Comparison of ENCODE assay signal across 8 cellular contexts in the genomic region with DNA sequence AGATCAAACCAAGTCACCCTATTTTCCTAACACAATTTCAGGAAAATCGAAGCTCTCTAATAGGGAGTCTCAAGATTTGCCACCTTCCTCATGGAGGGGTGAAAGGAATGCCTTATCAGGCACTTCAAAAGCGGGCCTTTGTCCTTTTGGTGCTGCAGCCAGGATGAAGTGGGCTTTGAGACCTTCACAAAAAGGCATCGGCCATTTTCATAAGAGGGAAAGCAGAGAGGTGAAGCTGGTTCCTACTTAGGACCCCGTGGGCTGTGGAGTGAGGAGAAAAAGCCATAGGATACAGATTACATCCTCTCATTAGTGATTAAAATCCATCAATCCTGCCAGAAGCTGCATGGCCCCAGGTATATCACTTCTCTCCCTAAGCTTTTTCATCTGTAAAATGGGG. TPM values are rescaled to one million over a fixed set of nuclear protein-coding genes. Genes with fewer than 3 reads are reported as not detected.
DNase-seq lines count a peak whose midpoint lies in the region; ATAC-seq and TF ChIP-seq lines count a peak whose summit lies in the region.

No MANE protein-coding gene starts in this region.

- no peak for TF ChIP-seq RAD21 in neural cell (conservative IDR thresholded peaks at IDR 0.05)

- H3K9ac ChIP-seq in BLaER1 treated with 17β-estradiol and CSF1 and Interleukin-3, amounts not matched to agents 10 nM and 100 nM = peak overlapping the region; percentile 80 to 91 (median 87)
- H3K9ac ChIP-seq in neural cell (ENCODE audit: low read length) = peak overlapping the region; percentile 84

- no peaks in the 10 kb centered on the region for H3K27me3 ChIP-seq in BLaER1 treated with 17β-estradiol and CSF1 and Interleukin-3, amounts not matched to agents 10 nM and 100 nM
- H3K27me3 ChIP-seq in ectodermal cell (ENCODE audit: control insufficient read depth, insufficient read depth, low read length, poor library complexity, severe bottlenecking) = no peaks in the 10 kb centered on the region
- no peaks in the 10 kb centered on the region for H3K27me3 ChIP-seq in neural cell (ENCODE audit: insufficient read depth, low read depth, low read length)

- no peak for TF ChIP-seq EP300 in neural cell (conservative IDR thresholded peaks at IDR 0.05; ENCODE audit: poor library complexity, severe bottlenecking)

- 71 to 73% methylated on average over 4 of the region's 4 CpGs for WGBS in ectodermal cell, 2 experiments

- TF ChIP-seq CTCF in LNCaP clone FGC (IDR thresholded peaks at IDR 0.05; ENCODE audit: control insufficient read depth, extremely low read depth, insufficient read depth) (no peak), neural cell (IDR thresholded peaks at IDR 0.05; ENCODE audit: poor library complexity, severe bottlenecking) (no peak)

- ATAC-seq in GM21528 (IDR thresholded peaks at IDR 0.05; ENCODE audit: low FRiP score, unreplicated experiment) = no peak

- no peaks in the 10 kb centered on the region for H3K9me2 ChIP-seq in neural cell (ENCODE audit: insufficient read depth, low read length)

- peaks cover 13 to 43% (median 23%) of the 10 kb centered on the region in 11 experiments for H3K36me3 ChIP-seq in BLaER1 treated with 17β-estradiol and CSF1 and Interleukin-3, amounts not matched to agents 10 nM and 100 nM
- H3K36me3 ChIP-seq in ectodermal cell (ENCODE audit: control insufficient read depth, insufficient read depth, low read length) = peaks cover 13% of the 10 kb centered on the region
- no peaks in the 10 kb centered on the region for H3K36me3 ChIP-seq in neural cell (ENCODE audit: insufficient read depth, low read length)

- H3K9me3 ChIP-seq in BLaER1 treated with 17β-estradiol and CSF1 and Interleukin-3, amounts not matched to agents 10 nM and 100 nM (replicated peaks in 1 of 11) = no peaks in the 10 kb centered on the region
- H3K9me3 ChIP-seq in ectodermal cell (ENCODE audit: control insufficient read depth, low read length) (no peaks in the 10 kb centered on the region), neural cell (ENCODE audit: low read length) (no peaks in the 10 kb centered on the region)

- H2AFZ ChIP-seq in neural cell (ENCODE audit: low read depth, low read length) = peak overlapping the region; percentile 66

- H4K20me1 ChIP-seq in BLaER1 treated with 17β-estradiol and CSF1 and Interleukin-3, amounts not matched to agents 10 nM and 100 nM = peaks cover 0 to 12% (median 0%) of the 10 kb centered on the region in 11 experiments; a peak in 4 of 22 replicates
- H4K20me1 ChIP-seq in neural cell (ENCODE audit: insufficient read depth) = no peaks in the 10 kb centered on the region

- peak overlapping the region in 8 of 11 experiments; percentile 76 to 88 (median 84); a peak in 11 of 22 replicates for H3K27ac ChIP-seq in BLaER1 treated with 17β-estradiol and CSF1 and Interleukin-3, amounts not matched to agents 10 nM and 100 nM
- H3K27ac ChIP-seq in ectodermal cell (ENCODE audit: insufficient read depth, low read depth, low read length, poor library complexity, severe bottlenecking) = no peak overlapping the region
- no peak overlapping the region for H3K27ac ChIP-seq in neural cell (ENCODE audit: low read length)

- H3K4me1 ChIP-seq in BLaER1 treated with 17β-estradiol and CSF1 and Interleukin-3, amounts not matched to agents 10 nM and 100 nM = peaks cover 16 to 33% (median 22%) of the 10 kb centered on the region in 10 experiments
- peaks cover 17% of the 10 kb centered on the region for H3K4me1 ChIP-seq in ectodermal cell (ENCODE audit: control insufficient read depth, insufficient read depth, low read length)

- peaks cover 20% of the 10 kb centered on the region for H3K79me2 ChIP-seq in neural cell (replicated peaks; ENCODE audit: insufficient read depth, low read length)

- H3F3A ChIP-seq in neural cell (ENCODE audit: insufficient read depth, low read length, poor library complexity, severe bottlenecking) = no peaks in the 10 kb centered on the region

- H3K4me3 ChIP-seq in BLaER1 treated with 17β-estradiol and CSF1 and Interleukin-3, amounts not matched to agents 10 nM and 100 nM = peak overlapping the region; percentile 74 to 95 (median 86)
- peak overlapping the region; percentile 99 for H3K4me3 ChIP-seq in LNCaP clone FGC (ENCODE audit: low read depth, low read length)
- H3K4me3 ChIP-seq in ectodermal cell (ENCODE audit: insufficient read depth, low read depth, low read length) = peak overlapping the region; percentile 86
- peak overlapping the region; percentile 85 for H3K4me3 ChIP-seq in neural cell (ENCODE audit: low read length)

- H3K4me2 ChIP-seq in BLaER1 treated with 17β-estradiol and CSF1 and Interleukin-3, amounts not matched to agents 10 nM and 100 nM = peak overlapping the region; percentile 87 to 97 (median 94)
- H3K4me2 ChIP-seq in neural cell (ENCODE audit: low read length) = peak overlapping the region; percentile 99

- no peak for DNase-seq in LNCaP clone FGC (ENCODE audit: low read depth)
- DNase-seq in NCI-H1694 treated with DMSO at 0.1 percent for 48 hours (lab: John Stamatoyannopoulos, UW) = no peak
- no peak for DNase-seq in GM19238 (ENCODE audit: insufficient read length, low spot score)
- DNase-seq in NCI-H748 (lab: John Stamatoyannopoulos, UW; ENCODE audit: unreplicated experiment) = no peak

TF ChIP-seq in neural cell, 6 proteins besides CTCF, POLR2A, EP300 and RAD21:
- no peak for TF ChIP-seq EZH2 (IDR thresholded peaks at IDR 0.05; ENCODE audit: borderline replicate concordance, insufficient read depth, low read length, poor library complexity, severe bottlenecking)
- TF ChIP-seq MXI1 (conservative IDR thresholded peaks at IDR 0.05; ENCODE audit: poor library complexity, severe bottlenecking) = no peak
- no peak for TF ChIP-seq TAF1 (IDR thresholded peaks at IDR 0.05; ENCODE audit: low read depth)
- TF ChIP-seq SMC3 (conservative IDR thresholded peaks at IDR 0.05; ENCODE audit: poor library complexity) = no peak
- TF ChIP-seq, protein P1, sequence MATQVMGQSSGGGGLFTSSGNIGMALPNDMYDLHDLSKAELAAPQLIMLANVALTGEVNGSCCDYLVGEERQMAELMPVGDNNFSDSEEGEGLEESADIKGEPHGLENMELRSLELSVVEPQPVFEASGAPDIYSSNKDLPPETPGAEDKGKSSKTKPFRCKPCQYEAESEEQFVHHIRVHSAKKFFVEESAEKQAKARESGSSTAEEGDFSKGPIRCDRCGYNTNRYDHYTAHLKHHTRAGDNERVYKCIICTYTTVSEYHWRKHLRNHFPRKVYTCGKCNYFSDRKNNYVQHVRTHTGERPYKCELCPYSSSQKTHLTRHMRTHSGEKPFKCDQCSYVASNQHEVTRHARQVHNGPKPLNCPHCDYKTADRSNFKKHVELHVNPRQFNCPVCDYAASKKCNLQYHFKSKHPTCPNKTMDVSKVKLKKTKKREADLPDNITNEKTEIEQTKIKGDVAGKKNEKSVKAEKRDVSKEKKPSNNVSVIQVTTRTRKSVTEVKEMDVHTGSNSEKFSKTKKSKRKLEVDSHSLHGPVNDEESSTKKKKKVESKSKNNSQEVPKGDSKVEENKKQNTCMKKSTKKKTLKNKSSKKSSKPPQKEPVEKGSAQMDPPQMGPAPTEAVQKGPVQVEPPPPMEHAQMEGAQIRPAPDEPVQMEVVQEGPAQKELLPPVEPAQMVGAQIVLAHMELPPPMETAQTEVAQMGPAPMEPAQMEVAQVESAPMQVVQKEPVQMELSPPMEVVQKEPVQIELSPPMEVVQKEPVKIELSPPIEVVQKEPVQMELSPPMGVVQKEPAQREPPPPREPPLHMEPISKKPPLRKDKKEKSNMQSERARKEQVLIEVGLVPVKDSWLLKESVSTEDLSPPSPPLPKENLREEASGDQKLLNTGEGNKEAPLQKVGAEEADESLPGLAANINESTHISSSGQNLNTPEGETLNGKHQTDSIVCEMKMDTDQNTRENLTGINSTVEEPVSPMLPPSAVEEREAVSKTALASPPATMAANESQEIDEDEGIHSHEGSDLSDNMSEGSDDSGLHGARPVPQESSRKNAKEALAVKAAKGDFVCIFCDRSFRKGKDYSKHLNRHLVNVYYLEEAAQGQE (IDR thresholded peaks at IDR 0.05; ENCODE audit: borderline replicate concordance) = no peak
- TF ChIP-seq POLR2AphosphoS5 (IDR thresholded peaks at IDR 0.05) = no peak

RNA-seq across cellular contexts. Expression of a gene that starts 0.9 kb away (rescaled TPM):
- polyA plus RNA-seq in ectodermal cell (2013, experiment 1 of 4) = 77.8 TPM
- 78.8 TPM for polyA plus RNA-seq in ectodermal cell (2013, experiment 2 of 4)
- polyA plus RNA-seq in ectodermal cell (2013, experiment 3 of 4) = 70.8 TPM
- 66.7 TPM for polyA plus RNA-seq in ectodermal cell (2013, experiment 4 of 4)
- polyA plus RNA-seq in neural cell = 77.0 and 78.4 TPM in 2 replicates
- polyA minus RNA-seq in neural cell = 46.0 and 55.1 TPM in 2 replicates

RNA-seq across cellular contexts. Expression of a gene that starts 39.5 kb away (rescaled TPM):
- polyA plus RNA-seq in ectodermal cell (2013, experiment 1 of 4) = 49.6 TPM
- polyA plus RNA-seq in ectodermal cell (2013, experiment 2 of 4) = 66.8 TPM
- 68.9 TPM for polyA plus RNA-seq in ectodermal cell (2013, experiment 3 of 4)
- polyA plus RNA-seq in ectodermal cell (2013, experiment 4 of 4) = 73.2 TPM
- 94.5 and 128 TPM in 2 replicates for polyA plus RNA-seq in neural cell
- 65.0 and 95.4 TPM in 2 replicates for polyA minus RNA-seq in neural cell

RNA-seq across cellular contexts. Expression of a gene that starts 43.9 kb away (rescaled TPM):
- polyA plus RNA-seq in ectodermal cell (2013, experiment 1 of 4) = 6.1 TPM
- polyA plus RNA-seq in ectodermal cell (2013, experiment 2 of 4) = 4.3 TPM
- 4.7 TPM for polyA plus RNA-seq in ectodermal cell (2013, experiment 3 of 4)
- polyA plus RNA-seq in ectodermal cell (2013, experiment 4 of 4) = 8.0 TPM
- polyA plus RNA-seq in neural cell = 16.7 and 18.1 TPM in 2 replicates
- polyA minus RNA-seq in neural cell = 11.9 and 14.7 TPM in 2 replicates

Comparison
In these comparisons a context has a peak if more than half of its experiments do, and no peak if none do; other contexts are left out.
1. H3K27ac ChIP-seq: peak in BLaER1 treated with 17β-estradiol and CSF1 and Interleukin-3, amounts not matched to agents 10 nM and 100 nM (8 of 11); none in ectodermal cell (single experiment) and neural cell (single experiment).
2. Peak in every context shown above with its lines, with median percentiles within 50 percentile points of each other: H3K4me3 ChIP-seq.